8 cellular contexts compared by ENCODE assay signal in the genomic region with DNA sequence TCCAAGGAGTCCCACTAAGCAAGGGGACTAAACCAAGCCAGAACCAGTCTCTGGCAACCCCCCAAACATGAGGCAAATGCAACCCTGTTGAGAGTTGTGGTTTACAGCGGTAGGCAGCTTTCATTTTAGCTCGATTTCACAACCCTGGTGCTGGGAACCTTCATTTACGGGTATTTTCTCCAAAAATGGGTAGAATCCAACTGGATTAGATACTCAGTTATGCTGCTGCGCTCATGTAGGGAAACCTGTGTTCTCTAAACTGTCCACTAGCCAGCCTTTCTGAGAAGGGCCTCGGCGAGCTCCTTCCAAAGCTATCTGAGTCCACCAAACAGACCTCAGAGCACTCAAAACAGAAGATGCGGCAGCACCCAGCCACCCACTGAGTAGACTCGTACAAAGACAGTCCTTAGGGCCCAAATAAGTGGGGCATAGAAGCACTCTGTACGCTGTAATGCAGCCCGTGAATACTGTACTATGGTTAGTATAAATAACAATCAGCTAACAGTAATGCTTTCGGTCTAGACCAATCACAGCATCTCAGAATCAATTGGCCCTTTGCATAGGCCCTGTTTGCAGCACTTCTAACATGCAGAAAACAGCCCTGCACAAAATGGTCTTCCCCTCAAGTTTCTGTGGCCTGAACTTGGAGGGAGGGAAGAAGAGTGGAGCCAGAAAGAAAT.
DNase-seq lines count a peak whose midpoint lies in the region; ATAC-seq and TF ChIP-seq lines count a peak whose summit lies in the region.

No MANE protein-coding gene starts in this region.

- peak overlapping the region; percentile 80 to 89 (median 85) for H3K4me3 Mint-ChIP-seq in CD4-positive, CD25-positive, alpha-beta regulatory T cell
- peak overlapping the region; percentile 51 to 85 (median 72) for H3K4me3 Mint-ChIP-seq in IgD-negative memory B cell
- H3K4me3 Mint-ChIP-seq in osteocyte (ENCODE audit: unreplicated experiment), result peak overlapping the region; percentile 17

- peak overlapping the region; percentile 95 to 99 (median 98) for H3K27ac Mint-ChIP-seq in CD4-positive, CD25-positive, alpha-beta regulatory T cell
- H3K27ac Mint-ChIP-seq in IgD-negative memory B cell (peak overlapping the region; percentile 75 to 98 (median 92)), osteocyte (ENCODE audit: unreplicated experiment) (peak overlapping the region; percentile 83)

- peaks cover 90% of the 10 kb centered on the region for H3K36me3 Mint-ChIP-seq in CD4-positive, CD25-positive, alpha-beta regulatory T cell
- H3K36me3 Mint-ChIP-seq in IgD-negative memory B cell (peaks cover 25% of the 10 kb centered on the region), osteocyte (ENCODE audit: unreplicated experiment) (peaks cover 71% of the 10 kb centered on the region)

- H3K9me3 ChIP-seq in CD4-positive, CD25-positive, alpha-beta regulatory T cell (ENCODE audit: control insufficient read depth in 2 of 2, low read length in 2 of 2), result no peaks in the 10 kb centered on the region

- TF ChIP-seq CTCF in GM20000 (IDR thresholded peaks at IDR 0.05; ENCODE audit: extremely low read depth, missing control alignments) (no peak), astrocyte of the cerebellum (IDR thresholded peaks at IDR 0.05; ENCODE audit: low read depth, low read length, missing control alignments) (no peak), osteocyte (IDR thresholded peaks at IDR 0.05) (no peak)

- TF ChIP-seq POLR2A in erythroblast (IDR thresholded peaks at IDR 0.05; ENCODE audit: low read length), result no peak

- H3K27ac ChIP-seq in CD4-positive, CD25-positive, alpha-beta regulatory T cell (ENCODE audit: insufficient read depth, low read length, poor library complexity, severe bottlenecking), result peak overlapping the region; percentile 97

- H3K27me3 Mint-ChIP-seq in CD4-positive, CD25-positive, alpha-beta regulatory T cell, result no peaks in the 10 kb centered on the region
- H3K27me3 Mint-ChIP-seq in IgD-negative memory B cell (peaks cover 3% of the 10 kb centered on the region), osteocyte (ENCODE audit: unreplicated experiment) (no peaks in the 10 kb centered on the region)

- no peaks in the 10 kb centered on the region for H3K9me3 Mint-ChIP-seq in CD4-positive, CD25-positive, alpha-beta regulatory T cell
- H3K9me3 Mint-ChIP-seq in IgD-negative memory B cell (no peaks in the 10 kb centered on the region), osteocyte (ENCODE audit: unreplicated experiment) (no peaks in the 10 kb centered on the region)

- in situ Hi-C loops in astrocyte of the cerebellum (cut with HindIII; ENCODE audit: low sequenced_read_pairs), result no loop called here

- H3K4me1 ChIP-seq in CD4-positive, CD25-positive, alpha-beta regulatory T cell (ENCODE audit: control insufficient read depth, insufficient read depth, low read length, poor library complexity, severe bottlenecking), result peaks cover 99% of the 10 kb centered on the region

- peak; percentile 54 to 68 (median 67) for DNase-seq in CD4-positive, CD25-positive, alpha-beta regulatory T cell
- DNase-seq in GM20000 (ENCODE audit: low spot score) (peak; percentile 32), astrocyte of the cerebellum (ENCODE audit: low read depth) (peak; percentile 73), osteocyte (ENCODE audit: extremely low spot score, unreplicated experiment) (no peak), erythroblast (lab: John Stamatoyannopoulos, UW) (no peak), hypothalamus (lab: John Stamatoyannopoulos, UW) (no peak), NCI-H774 (lab: John Stamatoyannopoulos, UW) (no peak)

- peaks cover 50 to 98% (median 93%) of the 10 kb centered on the region in 4 donors for H3K4me1 Mint-ChIP-seq in CD4-positive, CD25-positive, alpha-beta regulatory T cell
- peaks cover 63 to 85% (median 64%) of the 10 kb centered on the region in 3 donors for H3K4me1 Mint-ChIP-seq in IgD-negative memory B cell
- peaks cover 55% of the 10 kb centered on the region for H3K4me1 Mint-ChIP-seq in osteocyte (ENCODE audit: unreplicated experiment)

- H3K27me3 ChIP-seq in CD4-positive, CD25-positive, alpha-beta regulatory T cell (ENCODE audit: control insufficient read depth, insufficient read depth, low read length), result no peaks in the 10 kb centered on the region

- peak; percentile 67 to 68 for ATAC-seq in CD4-positive, CD25-positive, alpha-beta regulatory T cell (ENCODE audit: low read depth in 2 of 2)

- H3K36me3 ChIP-seq in CD4-positive, CD25-positive, alpha-beta regulatory T cell (ENCODE audit: control insufficient read depth, insufficient read depth, low read length), result peaks cover 95% of the 10 kb centered on the region

- peak overlapping the region; percentile 76 for H3K4me3 ChIP-seq in CD4-positive, CD25-positive, alpha-beta regulatory T cell (ENCODE audit: low read depth, low read length)
- H3K4me3 ChIP-seq in astrocyte of the cerebellum (ENCODE audit: low read depth, low read length), result no peak overlapping the region

Comparison
In these comparisons a context has a peak if more than half of its experiments do, and no peak if none do; other contexts are left out.
1. DNase-seq: peak in CD4-positive, CD25-positive, alpha-beta regulatory T cell (3 of 3), GM20000 (single experiment) and astrocyte of the cerebellum (single experiment); none in osteocyte (single experiment), erythroblast (0 of 2), hypothalamus (0 of 51) and NCI-H774 (single experiment).
2. H3K4me3 Mint-ChIP-seq: peak in every context shown above with its lines; median percentile 85 in CD4-positive, CD25-positive, alpha-beta regulatory T cell; 72 in IgD-negative memory B cell; 17 in osteocyte.
3. Peak in every context shown above with its lines, with median percentiles within 50 percentile points of each other: H3K27ac Mint-ChIP-seq.